23 cellular contexts compared by ENCODE assay signal in the genomic region with DNA sequence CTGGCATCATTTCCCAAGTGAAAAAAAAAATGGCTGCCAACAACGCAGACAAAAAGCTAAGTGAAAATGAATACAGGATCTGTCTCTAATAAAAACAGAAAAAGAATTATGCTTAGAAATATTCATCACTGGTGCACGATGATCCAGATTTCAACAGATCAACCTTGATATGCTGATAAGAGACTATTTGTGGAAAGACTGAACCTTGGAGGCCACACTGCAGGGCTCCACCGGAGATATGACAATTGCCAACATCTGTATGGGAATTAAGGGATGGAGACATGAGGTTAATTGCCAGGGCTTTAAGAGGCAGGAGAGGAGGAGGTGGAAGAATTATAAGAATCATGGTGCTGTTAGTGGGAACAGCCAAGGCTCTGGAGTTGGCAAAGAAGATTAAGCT.
"Had no signal": no experiment of that assay in that cellular context is flagged by ENCODE, and none has a peak within 500 bp of the region (broad histone marks: within the 10 kb centered on the region; RNA-seq: fewer than 3 reads in every experiment).

No MANE protein-coding gene starts in this region.

- H3K36me3 Mint-ChIP-seq: activated CD8-positive, alpha-beta memory T cell treated with anti-CD3 and anti-CD28 coated beads, Interleukin-2, amount 10 ng/mL, durations not matched to agents 7 days and 5 days; activated naive CD4-positive, alpha-beta T cell treated with anti-CD3 and anti-CD28 coated beads, Interleukin-2, amount 50 U/mL, for 24 hours; natural killer cell treated with Interleukin-12 subunit alpha and Interleukin-12 subunit beta and Interleukin-15 and Interleukin-18, amount 100 ng/mL, for 72 hours had no signal

- ATAC-seq: activated CD4-positive, alpha-beta T cell treated with anti-CD3 and anti-CD28 coated beads for 36 hours; activated CD8-positive, alpha-beta memory T cell treated with anti-CD3 and anti-CD28 coated beads, Interleukin-2, amount 10 ng/mL, durations not matched to agents 7 days and 5 days; activated CD8-positive, alpha-beta T cell treated with anti-CD3 and anti-CD28 coated beads, Interleukin-2, amount 10 ng/mL, durations not matched to agents 7 days and 5 days; activated naive CD8-positive, alpha-beta T cell treated with anti-CD3 and anti-CD28 coated beads, Interleukin-2, amount 50 U/mL, for 24 hours; lower lobe of right lung; natural killer cell treated with Interleukin-12 subunit alpha and Interleukin-12 subunit beta and Interleukin-15 and Interleukin-18, amount 100 ng/mL, for 72 hours; right cardiac atrium had no signal

- DNase-seq: activated CD4-positive, alpha-beta T cell treated with anti-CD3 and anti-CD28 coated beads for 36 hours; activated CD4-positive, CD25-positive, alpha-beta regulatory T cell; activated CD8-positive, alpha-beta memory T cell treated with anti-CD3 and anti-CD28 coated beads, Interleukin-2, amount 10 ng/mL, durations not matched to agents 7 days and 5 days; activated CD8-positive, alpha-beta T cell treated with anti-CD3 and anti-CD28 coated beads, Interleukin-2, amount 10 ng/mL, durations not matched to agents 7 days and 5 days; activated naive CD8-positive, alpha-beta T cell treated with anti-CD3 and anti-CD28 coated beads, Interleukin-2, amount 50 U/mL, for 24 hours; activated T-cell treated with anti-CD3 and anti-CD28 coated beads, Interleukin-2, amount 50 U/mL, for 48 hours; caudate nucleus; endodermal cell; foreskin melanocyte; left lung; lower lobe of right lung; mesendoderm; posterior cingulate gyrus; right cardiac atrium; spleen; stimulated activated naive CD4-positive, alpha-beta T cell; tibial artery had no signal

- H3K9me3 Mint-ChIP-seq: activated naive CD4-positive, alpha-beta T cell treated with anti-CD3 and anti-CD28 coated beads, Interleukin-2, amount 50 U/mL, for 24 hours; activated naive CD8-positive, alpha-beta T cell treated with anti-CD3 and anti-CD28 coated beads, Interleukin-2, amount 50 U/mL, for 24 hours; activated T-helper 2 cell treated with anti-CD3 and anti-CD28 coated beads, Interferon-gamma antibody, Interleukin-2, Interleukin-4, amounts not matched to agents 10 μg/mL and 5 μg/mL and 100 μg/mL, durations not matched to agents 14 hours and 24 hours and 36 hours; natural killer cell treated with Interleukin-12 subunit alpha and Interleukin-12 subunit beta and Interleukin-15 and Interleukin-18, amount 100 ng/mL, for 72 hours had no signal

- H3K27ac Mint-ChIP-seq: activated CD4-positive, alpha-beta T cell treated with anti-CD3 and anti-CD28 coated beads for 36 hours; activated CD8-positive, alpha-beta memory T cell treated with anti-CD3 and anti-CD28 coated beads, Interleukin-2, amount 10 ng/mL, durations not matched to agents 7 days and 5 days; activated CD8-positive, alpha-beta T cell treated with anti-CD3 and anti-CD28 coated beads, Interleukin-2, amount 10 ng/mL, durations not matched to agents 7 days and 5 days; activated naive CD4-positive, alpha-beta T cell treated with anti-CD3 and anti-CD28 coated beads, Interleukin-2, amount 50 U/mL, for 24 hours; activated naive CD8-positive, alpha-beta T cell treated with anti-CD3 and anti-CD28 coated beads, Interleukin-2, amount 50 U/mL, for 24 hours; activated T-helper 2 cell treated with anti-CD3 and anti-CD28 coated beads, Interferon-gamma antibody, Interleukin-2, Interleukin-4, amounts not matched to agents 10 μg/mL and 5 μg/mL and 100 μg/mL, durations not matched to agents 14 hours and 24 hours and 36 hours; endodermal cell; natural killer cell treated with Interleukin-12 subunit alpha and Interleukin-12 subunit beta and Interleukin-15 and Interleukin-18, amount 100 ng/mL, for 72 hours had no signal

- H3K4me3 ChIP-seq: ascending aorta, esophagus muscularis mucosa, left lung, lower lobe of right lung, spleen, suprapubic skin, tibial artery had no signal

- H3K4me3 Mint-ChIP-seq: activated CD4-positive, alpha-beta T cell treated with anti-CD3 and anti-CD28 coated beads for 36 hours; activated CD8-positive, alpha-beta memory T cell treated with anti-CD3 and anti-CD28 coated beads, Interleukin-2, amount 10 ng/mL, durations not matched to agents 7 days and 5 days; activated CD8-positive, alpha-beta T cell treated with anti-CD3 and anti-CD28 coated beads, Interleukin-2, amount 10 ng/mL, durations not matched to agents 7 days and 5 days; activated naive CD4-positive, alpha-beta T cell treated with anti-CD3 and anti-CD28 coated beads, Interleukin-2, amount 50 U/mL, for 24 hours; activated naive CD8-positive, alpha-beta T cell treated with anti-CD3 and anti-CD28 coated beads, Interleukin-2, amount 50 U/mL, for 24 hours; endodermal cell; natural killer cell treated with Interleukin-12 subunit alpha and Interleukin-12 subunit beta and Interleukin-15 and Interleukin-18, amount 100 ng/mL, for 72 hours had no signal

- H3K27ac ChIP-seq: ascending aorta, esophagus muscularis mucosa, left lung, lower lobe of right lung, spleen, suprapubic skin, tibial artery had no signal

- H3K4me1 ChIP-seq: ascending aorta, esophagus muscularis mucosa, left lung, lower lobe of right lung, spleen, tibial artery had no signal

- H3K27me3 ChIP-seq: ascending aorta, esophagus muscularis mucosa, left lung, spleen, suprapubic skin, tibial artery had no signal

- H3K4me1 Mint-ChIP-seq: activated CD4-positive, alpha-beta T cell treated with anti-CD3 and anti-CD28 coated beads for 36 hours; activated CD8-positive, alpha-beta memory T cell treated with anti-CD3 and anti-CD28 coated beads, Interleukin-2, amount 10 ng/mL, durations not matched to agents 7 days and 5 days; activated naive CD4-positive, alpha-beta T cell treated with anti-CD3 and anti-CD28 coated beads, Interleukin-2, amount 50 U/mL, for 24 hours; activated naive CD8-positive, alpha-beta T cell treated with anti-CD3 and anti-CD28 coated beads, Interleukin-2, amount 50 U/mL, for 24 hours had no signal

- H3K9me3 ChIP-seq: ascending aorta, esophagus muscularis mucosa, left lung, lower lobe of right lung, spleen, suprapubic skin, tibial artery had no signal

- H3K36me3 ChIP-seq: ascending aorta, esophagus muscularis mucosa, left lung, lower lobe of right lung, spleen, suprapubic skin, tibial artery had no signal
